In the genomic region with DNA sequence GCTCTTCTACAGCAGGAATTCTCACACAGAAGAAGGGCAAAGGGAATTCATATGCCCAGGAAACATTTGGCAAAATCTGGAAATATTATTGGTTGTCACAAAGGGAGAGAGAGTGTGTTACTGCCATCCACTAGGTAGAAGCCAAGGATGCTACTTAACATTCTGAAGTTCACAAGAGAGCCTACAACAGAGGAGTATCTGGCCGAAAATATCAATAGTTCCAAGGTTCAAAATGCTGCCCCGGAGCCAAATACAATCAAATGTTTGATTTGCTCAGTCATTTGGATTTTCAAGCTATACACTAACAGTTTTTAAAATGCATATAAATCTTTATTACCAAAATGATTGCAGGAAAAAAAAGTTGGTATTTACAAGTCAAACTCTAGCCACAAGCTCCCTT, we compare ENCODE assay signal across 11 cellular contexts. TPM values are rescaled to one million over a fixed set of nuclear protein-coding genes. Genes with fewer than 3 reads are reported as not detected.
DNase-seq lines count a peak whose midpoint lies in the region; ATAC-seq and TF ChIP-seq lines count a peak whose summit lies in the region.
"Had no signal": no experiment of that assay in that cellular context is flagged by ENCODE, and none has a peak within 500 bp of the region (broad histone marks: within the 10 kb centered on the region; RNA-seq: fewer than 3 reads in every experiment).

No MANE protein-coding gene starts in this region.

- H3K36me3 Mint-ChIP-seq in activated T-cell treated with anti-CD3 and anti-CD28 coated beads, Interleukin-2, amount 50 U/mL, for 72 hours (ENCODE audit: insufficient read depth in 2 of 2), result peaks cover 9 to 26% of the 10 kb centered on the region in 2 donors
- H3K36me3 Mint-ChIP-seq in activated T-cell treated with anti-CD3 and anti-CD28 coated beads, Interleukin-2, amount 50 U/mL, for 4 hours (ENCODE audit: insufficient read depth), result peaks cover 31% of the 10 kb centered on the region
- H3K36me3 Mint-ChIP-seq in CD4-positive, alpha-beta memory T cell, result peaks cover 19 to 55% of the 10 kb centered on the region in 2 donors

- 12% methylated on average over 2 of the region's 2 CpGs for WGBS in right lobe of liver (ENCODE audit: insufficient coverage, low coverage, low lambda C conversion rate, missing lambda C conversion rate)
- WGBS in lower leg skin, 2 donors, result 43 to 49% methylated on average over 2 of the region's 2 CpGs

- H3K27me3 ChIP-seq in CD4-positive, alpha-beta memory T cell (ENCODE audit: insufficient read depth, low read length), result no peaks in the 10 kb centered on the region
- H3K27me3 ChIP-seq in right lobe of liver, result no peaks in the 10 kb centered on the region
- H3K27me3 ChIP-seq: BLaER1 treated with 17β-estradiol and CSF1 and Interleukin-3, amounts not matched to agents 10 nM and 100 nM had no signal

- ATAC-seq in activated T-cell treated with anti-CD3 and anti-CD28 coated beads, Interleukin-2, amount 50 U/mL, for 72 hours (replicated peaks in 1 of 2), result no peak
- ATAC-seq in activated T-cell treated with anti-CD3 and anti-CD28 coated beads, Interleukin-2, amount 50 U/mL, for 4 hours, result no peak
- ATAC-seq in right lobe of liver, result peak; percentile 43 to 75 (median 54)

- TF ChIP-seq CTCF in right lobe of liver (IDR thresholded peaks at IDR 0.05), result no peak
- no peak for TF ChIP-seq CTCF in lower leg skin (IDR thresholded peaks at IDR 0.05)

- intact Hi-C loops in CD4-positive, alpha-beta memory T cell (cut with micrococcal nuclease), result no loop called here
- intact Hi-C loops in right lobe of liver (cut with DNase I), result no loop called here
- intact Hi-C loops in lower leg skin (cut with DNase I; ENCODE audit: low total_unique reads), result no loop called here

- no peak for DNase-seq in activated T-cell treated with anti-CD3 and anti-CD28 coated beads, Interleukin-2, amount 50 U/mL, for 72 hours
- no peak for DNase-seq in activated T-cell treated with anti-CD3 and anti-CD28 coated beads, Interleukin-2, amount 50 U/mL, for 4 hours
- no peak for DNase-seq in CD4-positive, alpha-beta memory T cell
- DNase-seq in right lobe of liver (no peak), NCI-H1694 treated with DMSO at 0.1 percent for 48 hours (lab: John Stamatoyannopoulos, UW) (no peak), lower leg skin (ENCODE audit: low spot score in 2 of 2) (no peak)
- DNase-seq: Caco-2, GM23248 had no signal

- TF ChIP-seq POLR2A in right lobe of liver (IDR thresholded peaks at IDR 0.05) (no peak), lower leg skin (IDR thresholded peaks at IDR 0.05) (no peak)

- no peaks in the 10 kb centered on the region for H3K27me3 Mint-ChIP-seq in activated T-cell treated with anti-CD3 and anti-CD28 coated beads, Interleukin-2, amount 50 U/mL, for 72 hours (ENCODE audit: low read depth)
- no peaks in the 10 kb centered on the region for H3K27me3 Mint-ChIP-seq in activated T-cell treated with anti-CD3 and anti-CD28 coated beads, Interleukin-2, amount 50 U/mL, for 4 hours (ENCODE audit: low read depth)
- H3K27me3 Mint-ChIP-seq in CD4-positive, alpha-beta memory T cell, result no peaks in the 10 kb centered on the region
- H3K27me3 Mint-ChIP-seq: B cell had no signal

- H3K4me1 Mint-ChIP-seq in activated T-cell treated with anti-CD3 and anti-CD28 coated beads, Interleukin-2, amount 50 U/mL, for 72 hours (ENCODE audit: low read depth), result peaks cover 13% of the 10 kb centered on the region
- peaks cover 3% of the 10 kb centered on the region for H3K4me1 Mint-ChIP-seq in activated T-cell treated with anti-CD3 and anti-CD28 coated beads, Interleukin-2, amount 50 U/mL, for 4 hours (ENCODE audit: low read depth)
- H3K4me1 Mint-ChIP-seq in CD4-positive, alpha-beta memory T cell, result peaks cover 0 to 7% (median 5%) of the 10 kb centered on the region in 4 donors
- H3K4me1 Mint-ChIP-seq: B cell had no signal

- POLR2A ChIA-PET in CD4-positive, alpha-beta memory T cell (lab: Charles Lee; ENCODE audit: partially characterized antibody), result no interaction called here

- CTCF ChIA-PET in CD4-positive, alpha-beta memory T cell (lab: Charles Lee; ENCODE audit: partially characterized antibody), result interaction anchor here (1.1 kb wide), 1 partner anchor 9 kb away, joined by 3 read pairs; no protein-coding TSS in a partner anchor

- no peaks in the 10 kb centered on the region for H3K4me1 ChIP-seq in CD4-positive, alpha-beta memory T cell (ENCODE audit: insufficient read depth, low read length)
- H3K4me1 ChIP-seq in right lobe of liver, result peaks cover 0 to 7% (median 3%) of the 10 kb centered on the region in 4 donors
- H3K4me1 ChIP-seq: BLaER1 treated with 17β-estradiol and CSF1 and Interleukin-3, amounts not matched to agents 10 nM and 100 nM; Caco-2; HAP-1 had no signal

- peaks cover 26% of the 10 kb centered on the region for H3K36me3 ChIP-seq in CD4-positive, alpha-beta memory T cell (ENCODE audit: insufficient read depth, low read length)
- peaks cover 0 to 55% (median 6%) of the 10 kb centered on the region in 4 donors for H3K36me3 ChIP-seq in right lobe of liver

- no peak overlapping the region for H3K4me3 ChIP-seq in CD4-positive, alpha-beta memory T cell (ENCODE audit: low read length in 2 of 2)
- H3K4me3 ChIP-seq in right lobe of liver, result no peak overlapping the region
- H3K4me3 ChIP-seq in lower leg skin (ENCODE audit: low read depth, poor library complexity, severe bottlenecking), result no peak overlapping the region
- H3K4me3 ChIP-seq: BLaER1 treated with 17β-estradiol and CSF1 and Interleukin-3, amounts not matched to agents 10 nM and 100 nM; GM23248; HAP-1 had no signal

- H3K27ac Mint-ChIP-seq in activated T-cell treated with anti-CD3 and anti-CD28 coated beads, Interleukin-2, amount 50 U/mL, for 72 hours, result peak overlapping the region; percentile 60
- H3K27ac Mint-ChIP-seq in CD4-positive, alpha-beta memory T cell, result peak overlapping the region in 4 of 7 donors; percentile 1 to 50 (median 8)
- H3K27ac Mint-ChIP-seq: B cell had no signal

- no peak overlapping the region for H3K27ac ChIP-seq in CD4-positive, alpha-beta memory T cell (ENCODE audit: low read depth, low read length)
- no peak overlapping the region for H3K27ac ChIP-seq in right lobe of liver
- H3K27ac ChIP-seq: BLaER1 treated with 17β-estradiol and CSF1 and Interleukin-3, amounts not matched to agents 10 nM and 100 nM; GM23248 had no signal

- H3K4me3 Mint-ChIP-seq in activated T-cell treated with anti-CD3 and anti-CD28 coated beads, Interleukin-2, amount 50 U/mL, for 72 hours, result no peak overlapping the region
- H3K4me3 Mint-ChIP-seq in activated T-cell treated with anti-CD3 and anti-CD28 coated beads, Interleukin-2, amount 50 U/mL, for 4 hours, result no peak overlapping the region
- no peak overlapping the region for H3K4me3 Mint-ChIP-seq in CD4-positive, alpha-beta memory T cell
- H3K4me3 Mint-ChIP-seq: B cell had no signal

- H3K9me3 ChIP-seq in CD4-positive, alpha-beta memory T cell (ENCODE audit: control insufficient read depth in 1 of 2, low read length in 2 of 2), result no peaks in the 10 kb centered on the region
- no peaks in the 10 kb centered on the region for H3K9me3 ChIP-seq in right lobe of liver
- H3K9me3 ChIP-seq: BLaER1 treated with 17β-estradiol and CSF1 and Interleukin-3, amounts not matched to agents 10 nM and 100 nM; Caco-2; HAP-1 had no signal

- no peaks in the 10 kb centered on the region for H3K9me3 Mint-ChIP-seq in activated T-cell treated with anti-CD3 and anti-CD28 coated beads, Interleukin-2, amount 50 U/mL, for 72 hours
- H3K9me3 Mint-ChIP-seq in activated T-cell treated with anti-CD3 and anti-CD28 coated beads, Interleukin-2, amount 50 U/mL, for 4 hours, result no peaks in the 10 kb centered on the region
- H3K9me3 Mint-ChIP-seq in CD4-positive, alpha-beta memory T cell, result no peaks in the 10 kb centered on the region

RNA-seq across cellular contexts. Expression of a gene that starts 18.8 kb away (rescaled TPM):
- total RNA-seq in activated T-cell treated with anti-CD3 and anti-CD28 coated beads, Interleukin-2, amount 50 U/mL, for 72 hours, result 10 to 100 TPM; 50.0 to 67.3 TPM
- total RNA-seq in activated T-cell treated with anti-CD3 and anti-CD28 coated beads, Interleukin-2, amount 50 U/mL, for 4 hours, result 100 to 1,000 TPM in 2 of 3 donors, 10 to 100 TPM in 1; 94.4 to 113 (median 103) TPM
- total RNA-seq in CD4-positive, alpha-beta memory T cell, result 10 to 100 TPM; 60.1 to 61.3 TPM
- 10 to 100 TPM; 10.2 to 20.7 TPM for polyA plus RNA-seq in CD4-positive, alpha-beta memory T cell
- total RNA-seq in right lobe of liver, result 10 to 100 TPM; 13.8 to 25.6 (median 20.2) TPM
- total RNA-seq in lower leg skin, result 10 to 100 TPM; 26.7 to 38.2 (median 36.1) TPM

Comparison
In these comparisons a context has a peak if more than half of its experiments do, and no peak if none do; other contexts are left out.
1. ATAC-seq: peak in right lobe of liver (4 of 4); none in activated T-cell treated with anti-CD3 and anti-CD28 coated beads, Interleukin-2, amount 50 U/mL, for 72 hours (0 of 2) and activated T-cell treated with anti-CD3 and anti-CD28 coated beads, Interleukin-2, amount 50 U/mL, for 4 hours (0 of 2).